Comparison of ENCODE assay signal across 8 cellular contexts in the genomic region with DNA sequence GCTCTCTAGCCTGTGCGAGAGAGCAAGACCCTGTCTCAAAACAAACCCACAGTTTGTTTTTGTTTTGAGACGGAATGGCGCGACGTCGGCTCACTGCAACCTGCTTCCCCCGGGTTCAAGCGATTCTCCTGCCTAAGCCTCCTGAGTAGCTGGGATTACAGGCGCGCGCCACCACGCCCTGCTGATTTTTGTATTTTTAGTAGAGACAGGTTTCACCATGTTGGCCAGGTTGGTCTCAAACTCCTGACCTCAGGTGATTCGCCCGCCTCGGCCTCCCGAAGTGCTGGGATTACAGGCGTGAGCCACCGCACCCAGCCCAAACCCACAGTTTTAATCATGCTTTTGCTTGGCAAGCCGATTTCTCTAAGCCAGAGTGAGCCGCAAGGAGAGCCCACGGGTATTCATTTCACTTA. TPM values are rescaled to one million over a fixed set of nuclear protein-coding genes. Genes with fewer than 3 reads are reported as not detected.
DNase-seq lines count a peak whose midpoint lies in the region; ATAC-seq, FAIRE-seq and TF ChIP-seq lines count a peak whose summit lies in the region.
"Not testable (repeated sequence)": the region's sequence is repeated elsewhere in the genome, so short reads cannot be mapped to it uniquely, and the experiment has no call there.

No MANE protein-coding gene starts in this region.

- H3K9ac ChIP-seq in endocrine pancreas (ENCODE audit: control insufficient read depth, insufficient read depth, low read length): peak overlapping the region; percentile 60
- peak overlapping the region; percentile 82 for H3K9ac ChIP-seq in keratinocyte (ENCODE audit: control insufficient read depth, extremely low read depth, insufficient read depth, low read length)
- H3K9ac ChIP-seq in subcutaneous abdominal adipose tissue (ENCODE audit: low read length in 5 of 5): peak overlapping the region in 3 of 5 donors; percentile 40 to 93 (median 88)

- H3K79me2 ChIP-seq in keratinocyte (ENCODE audit: control insufficient read depth, insufficient read depth, low read length): peaks cover 13% of the 10 kb centered on the region

- not testable (repeated sequence) for H3K27me3 ChIP-seq in BE2C; SJSA1 (replicated peaks); endocrine pancreas (ENCODE audit: control insufficient read depth, insufficient read depth, low read length); keratinocyte (ENCODE audit: control insufficient read depth, extremely low read depth, insufficient read depth, low read length); neuron (ENCODE audit: insufficient read depth, low read length); subcutaneous abdominal adipose tissue (ENCODE audit: control insufficient read depth in 5 of 5, insufficient read depth in 4 of 5, low read length in 5 of 5)

- not testable (repeated sequence) for H3K9me3 Mint-ChIP-seq in activated naive CD8-positive, alpha-beta T cell treated with anti-CD3 and anti-CD28 coated beads, Interleukin-2, amount 10 ng/mL, durations not matched to agents 7 days and 5 days

- peak overlapping the region; percentile 92 for H2AFZ ChIP-seq in keratinocyte (ENCODE audit: control insufficient read depth, low read length)
- peak overlapping the region; percentile 98 for H2AFZ ChIP-seq in neuron (ENCODE audit: low read depth, low read length)

- not testable (repeated sequence) for H3K36me3 ChIP-seq in BE2C; SJSA1; endocrine pancreas (ENCODE audit: control insufficient read depth, insufficient read depth, low read length); keratinocyte (ENCODE audit: control insufficient read depth in 2 of 2, extremely low read depth in 1 of 2, insufficient read depth in 2 of 2, low read length in 2 of 2); neuron (ENCODE audit: insufficient read depth, low read length); subcutaneous abdominal adipose tissue (ENCODE audit: control insufficient read depth in 5 of 5, insufficient read depth in 5 of 5, low read length in 5 of 5)

- H3K4me1 Mint-ChIP-seq in activated naive CD8-positive, alpha-beta T cell treated with anti-CD3 and anti-CD28 coated beads, Interleukin-2, amount 10 ng/mL, durations not matched to agents 7 days and 5 days: peaks cover 25% of the 10 kb centered on the region

- FAIRE-seq in keratinocyte (lab: Jason Lieb, UNC): not testable (repeated sequence)

- not testable (repeated sequence) for TF ChIP-seq CTCF in BE2C (IDR thresholded peaks at IDR 0.05; ENCODE audit: low read depth, low read length); HFF-Myc (IDR thresholded peaks at IDR 0.05; ENCODE audit: low read depth, low read length, missing control alignments); keratinocyte (optimal IDR thresholded peaks at IDR 0.05 in 1 of 3, IDR thresholded peaks at IDR 0.05 in 1 of 3, conservative IDR thresholded peaks at IDR 0.05 in 1 of 3; ENCODE audit: extremely low read depth in 1 of 3, insufficient read depth in 2 of 3, low read length in 3 of 3)

- peak overlapping the region; percentile 25; the same call in 1 of the 2 replicates for H3K27ac ChIP-seq in SJSA1
- peak overlapping the region; percentile 56 for H3K27ac ChIP-seq in keratinocyte (ENCODE audit: control insufficient read depth, insufficient read depth, low read length)
- H3K27ac ChIP-seq in subcutaneous abdominal adipose tissue (ENCODE audit: low read depth, low read length): peak overlapping the region; percentile 51

- not testable (repeated sequence) for H4K20me1 ChIP-seq in keratinocyte (ENCODE audit: control insufficient read depth, extremely low read depth, insufficient read depth, low read length)

- not testable (repeated sequence) for H3K36me3 Mint-ChIP-seq in activated naive CD8-positive, alpha-beta T cell treated with anti-CD3 and anti-CD28 coated beads, Interleukin-2, amount 10 ng/mL, durations not matched to agents 7 days and 5 days

- not testable (repeated sequence) for H3K9me1 ChIP-seq in keratinocyte (ENCODE audit: control insufficient read depth, extremely low read depth, insufficient read depth, low read length)

- DNase-seq in BE2C; HFF-Myc (ENCODE audit: extremely low read depth, low read depth); SJSA1 (ENCODE audit: low read depth in 1 of 2, low spot score in 2 of 2); activated naive CD8-positive, alpha-beta T cell treated with anti-CD3 and anti-CD28 coated beads, Interleukin-2, amount 10 ng/mL, durations not matched to agents 7 days and 5 days; keratinocyte (ENCODE audit: low read depth, low spot score): not testable (repeated sequence)

- peak overlapping the region; percentile 94 for H3K27ac Mint-ChIP-seq in activated naive CD8-positive, alpha-beta T cell treated with anti-CD3 and anti-CD28 coated beads, Interleukin-2, amount 10 ng/mL, durations not matched to agents 7 days and 5 days

- H3K4me2 ChIP-seq in keratinocyte (ENCODE audit: control insufficient read depth, extremely low read depth, insufficient read depth, low read depth, low read length): peak overlapping the region; percentile 80

- H3K4me1 ChIP-seq in BE2C; SJSA1 (replicated peaks); endocrine pancreas (ENCODE audit: control insufficient read depth, insufficient read depth, low read length); neuron (ENCODE audit: insufficient read depth, low read length): not testable (repeated sequence)
- peaks cover 13% of the 10 kb centered on the region for H3K4me1 ChIP-seq in keratinocyte (ENCODE audit: control insufficient read depth, extremely low read depth, insufficient read depth, low read length)
- H3K4me1 ChIP-seq in subcutaneous abdominal adipose tissue (ENCODE audit: control insufficient read depth in 5 of 5, insufficient read depth in 5 of 5, low read length in 5 of 5): peaks cover 2 to 19% (median 14%) of the 10 kb centered on the region in 5 donors

- H3K4me3 ChIP-seq in BE2C (ENCODE audit: low read depth, low read length) (peak overlapping the region; percentile 40), HFF-Myc (replicated peaks; ENCODE audit: low read depth, low read length) (peak overlapping the region; percentile 60), SJSA1 (peak overlapping the region; percentile 63), keratinocyte (ENCODE audit: control insufficient read depth in 2 of 3, extremely low read depth in 1 of 3, insufficient read depth in 2 of 3, low read depth in 1 of 3, low read length in 3 of 3) (peak overlapping the region; percentile 65 to 98 (median 85)), neuron (ENCODE audit: low read length) (peak overlapping the region; percentile 76), subcutaneous abdominal adipose tissue (ENCODE audit: low read depth in 1 of 5, low read length in 5 of 5) (peak overlapping the region; percentile 70 to 94 (median 91))
- not testable (repeated sequence) for H3K4me3 ChIP-seq in endocrine pancreas (ENCODE audit: control insufficient read depth, insufficient read depth, low read length)

- dilution Hi-C loops in keratinocyte (cut with MboI; ENCODE audit: extremely low pct_ligation_motif_present, low sequenced_read_pairs): not testable (repeated sequence)

- H3K9me3 ChIP-seq in BE2C; SJSA1 (replicated peaks); endocrine pancreas (ENCODE audit: control insufficient read depth, low read length); keratinocyte (ENCODE audit: control insufficient read depth, low read depth, low read length); neuron (ENCODE audit: low read length); subcutaneous abdominal adipose tissue (ENCODE audit: control insufficient read depth in 5 of 5, low read length in 5 of 5): not testable (repeated sequence)

- POLR2A ChIA-PET in activated naive CD8-positive, alpha-beta T cell treated with anti-CD3 and anti-CD28 coated beads, Interleukin-2, amount 10 ng/mL, durations not matched to agents 7 days and 5 days (lab: Charles Lee): interaction anchor here (0.5 to 1.9 kb wide), 13 partner anchors 9 to 1215 kb away, joined by 3 to 7 read pairs (median 4); partner anchors contain the start of gene ARG2

- not testable (repeated sequence) for ATAC-seq in activated naive CD8-positive, alpha-beta T cell treated with anti-CD3 and anti-CD28 coated beads, Interleukin-2, amount 10 ng/mL, durations not matched to agents 7 days and 5 days (ENCODE audit: low read depth)

- peak overlapping the region; percentile 94 for H3K4me3 Mint-ChIP-seq in activated naive CD8-positive, alpha-beta T cell treated with anti-CD3 and anti-CD28 coated beads, Interleukin-2, amount 10 ng/mL, durations not matched to agents 7 days and 5 days

- not testable (repeated sequence) for H3K27me3 Mint-ChIP-seq in activated naive CD8-positive, alpha-beta T cell treated with anti-CD3 and anti-CD28 coated beads, Interleukin-2, amount 10 ng/mL, durations not matched to agents 7 days and 5 days

RNA-seq across cellular contexts. Expression of gene PIGH, which starts 0.5 kb away (rescaled TPM):
- polyA plus RNA-seq in BE2C (2012; ENCODE audit: insufficient read depth, insufficient read length, low read depth): 45.6 TPM
- total RNA-seq in SJSA1 (2014; rRNA removed; shearing (Covaris generic)): 11.2 and 20.4 TPM in 2 replicates
- 10 to 100 TPM; 22.9 to 24.9 TPM for total RNA-seq in activated naive CD8-positive, alpha-beta T cell treated with anti-CD3 and anti-CD28 coated beads, Interleukin-2, amount 10 ng/mL, durations not matched to agents 7 days and 5 days
- polyA plus RNA-seq in keratinocyte: 24.3 to 29.9 TPM (median 29.0 TPM) in 3 replicates
- 12.4 TPM for polyA plus RNA-seq in keratinocyte (2011; ENCODE audit: low read depth)
- 30.1 and 33.4 TPM in 2 replicates for polyA plus RNA-seq in keratinocyte (2011; cell fraction: cytosol; rRNA removed)
- polyA plus RNA-seq in keratinocyte (2011; cell fraction: nucleus; rRNA removed): 39.1 and 41.1 TPM in 2 replicates
- polyA plus RNA-seq in keratinocyte (2012; ENCODE audit: low replicate concordance): 15.4 and 24.0 TPM in 2 replicates
- polyA minus RNA-seq in keratinocyte: 3.8 to 13.5 TPM (median 9.0 TPM) in 3 replicates
- 24.7 TPM for polyA minus RNA-seq in keratinocyte (2011; cell fraction: cytosol; rRNA and poly(A)+ RNA removed)
- polyA minus RNA-seq in keratinocyte (2011; cell fraction: nucleus; rRNA and poly(A)+ RNA removed): 5.5 and 6.4 TPM in 2 replicates

RNA-seq across cellular contexts. Expression of gene ARG2, which starts 19.2 kb away (rescaled TPM):
- 13.2 TPM for polyA plus RNA-seq in BE2C (2012; ENCODE audit: insufficient read depth, insufficient read length, low read depth)
- total RNA-seq in SJSA1 (2014; rRNA removed; shearing (Covaris generic)): 4.9 and 7.4 TPM in 2 replicates
- total RNA-seq in activated naive CD8-positive, alpha-beta T cell treated with anti-CD3 and anti-CD28 coated beads, Interleukin-2, amount 10 ng/mL, durations not matched to agents 7 days and 5 days: 1 to 10 TPM; 1.3 to 2.6 TPM
- polyA plus RNA-seq in keratinocyte: 3.5 to 9.4 TPM (median 8.2 TPM) in 3 replicates
- polyA plus RNA-seq in keratinocyte (2011; ENCODE audit: low read depth): 20.9 TPM
- polyA plus RNA-seq in keratinocyte (2011; cell fraction: cytosol; rRNA removed): 3.6 and 5.4 TPM in 2 replicates
- 2.3 and 2.6 TPM in 2 replicates for polyA plus RNA-seq in keratinocyte (2011; cell fraction: nucleus; rRNA removed)
- polyA plus RNA-seq in keratinocyte (2012; ENCODE audit: low replicate concordance): 5.6 and 17.6 TPM in 2 replicates
- polyA minus RNA-seq in keratinocyte: 2.1 to 21.5 TPM (median 11.0 TPM) in 3 replicates
- 2.5 TPM for polyA minus RNA-seq in keratinocyte (2011; cell fraction: cytosol; rRNA and poly(A)+ RNA removed)
- 1.9 and 2.8 TPM in 2 replicates for polyA minus RNA-seq in keratinocyte (2011; cell fraction: nucleus; rRNA and poly(A)+ RNA removed)
